In the genomic region with DNA sequence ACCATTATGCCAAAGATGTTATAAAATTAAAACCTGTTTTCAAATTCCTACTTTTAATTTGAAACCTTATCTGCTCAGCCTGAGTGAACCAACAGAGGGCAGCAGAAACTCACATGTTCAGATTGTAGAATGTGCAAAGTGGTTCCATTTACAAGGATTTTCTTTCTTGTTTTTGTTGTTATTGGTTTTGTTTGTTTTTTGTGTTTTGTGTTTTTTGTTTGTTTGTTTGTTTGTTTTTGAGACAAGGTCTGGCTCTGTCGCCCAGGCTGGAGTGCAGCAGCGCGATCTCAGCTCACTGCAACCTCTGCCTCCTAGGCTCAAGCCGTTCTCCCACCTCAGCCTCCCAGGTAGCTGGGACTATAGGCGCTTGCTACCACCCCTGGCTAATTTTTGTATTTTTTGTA, we compare ENCODE assay signal across 8 cellular contexts. TPM values are rescaled to one million over a fixed set of nuclear protein-coding genes. Genes with fewer than 3 reads are reported as not detected.
A peak's percentile ranks its signal among the peaks of the same experiment; 100 is the strongest.
DNase-seq lines count a peak whose midpoint lies in the region; ATAC-seq, FAIRE-seq and TF ChIP-seq lines count a peak whose summit lies in the region.

No MANE protein-coding gene starts in this region.

- TF ChIP-seq CTCF in A673 (conservative IDR thresholded peaks at IDR 0.05; ENCODE audit: low read depth, low read length) (peak; percentile 93), GM12864 (IDR thresholded peaks at IDR 0.05; ENCODE audit: low read depth, low read length, missing control alignments) (peak; percentile 65), ascending aorta (IDR thresholded peaks at IDR 0.05) (peak; percentile 56 to 78 (median 58))

- peaks cover 47% of the 10 kb centered on the region for H3K4me1 ChIP-seq in A673 (ENCODE audit: insufficient read depth, low read length, poor library complexity, severe bottlenecking)
- no peaks in the 10 kb centered on the region for H3K4me1 ChIP-seq in ascending aorta

- no peaks in the 10 kb centered on the region for H3K27me3 Mint-ChIP-seq in stimulated activated naive CD8-positive, alpha-beta T cell treated with anti-CD3 and anti-CD28 coated beads, Interleukin-15, amount 100 ng/mL, for 72 hours

- H3K4me3 ChIP-seq in A673 (ENCODE audit: low read depth, low read length, poor library complexity, severe bottlenecking) (no peak overlapping the region), GM12864 (ENCODE audit: low read depth, low read length) (no peak overlapping the region), ascending aorta (no peak overlapping the region)

- H3K27ac ChIP-seq in A673 (ENCODE audit: low read depth, low read length, poor library complexity, severe bottlenecking) = peak overlapping the region; percentile 60
- H3K27ac ChIP-seq in ascending aorta = no peak overlapping the region

- peaks cover 0 to 2% of the 10 kb centered on the region in 2 donors for H3K9me3 Mint-ChIP-seq in stimulated activated naive CD8-positive, alpha-beta T cell treated with anti-CD3 and anti-CD28 coated beads, Interleukin-15, amount 100 ng/mL, for 72 hours

- ATAC-seq in stimulated activated naive CD8-positive, alpha-beta T cell treated with anti-CD3 and anti-CD28 coated beads, Interleukin-15, amount 100 ng/mL, for 72 hours = no peak

- H3K36me3 ChIP-seq in A673 (ENCODE audit: insufficient read depth, low read length, poor library complexity, severe bottlenecking) = no peaks in the 10 kb centered on the region
- H3K36me3 ChIP-seq in ascending aorta = peaks cover 1 to 4% of the 10 kb centered on the region in 2 donors

- H3K27me3 ChIP-seq in A673 (replicated peaks; ENCODE audit: insufficient read depth, low read depth, low read length, poor library complexity) (no peaks in the 10 kb centered on the region), ascending aorta (no peaks in the 10 kb centered on the region)

- no peak overlapping the region for H3K27ac Mint-ChIP-seq in stimulated activated naive CD8-positive, alpha-beta T cell treated with anti-CD3 and anti-CD28 coated beads, Interleukin-15, amount 100 ng/mL, for 72 hours

- peak; percentile 68 for DNase-seq in A673 (ENCODE audit: low spot score)
- no peak for DNase-seq in GM12864 (ENCODE audit: low read depth)
- peak; percentile 12 to 52 for DNase-seq in NCI-H526 (lab: John Stamatoyannopoulos, UW)
- no peak for DNase-seq in ascending aorta (ENCODE audit: low spot score in 2 of 2)
- DNase-seq in stimulated activated naive CD8-positive, alpha-beta T cell treated with anti-CD3 and anti-CD28 coated beads, Interleukin-15, amount 100 ng/mL, for 72 hours = peak; percentile 10 to 26
- no peak for DNase-seq in GOT3 (lab: John Stamatoyannopoulos, UW)
- no peak for DNase-seq in activated CD4-positive, CD25-positive, alpha-beta regulatory T cell (lab: John Stamatoyannopoulos, UW)

- no peak overlapping the region for H3K4me3 Mint-ChIP-seq in stimulated activated naive CD8-positive, alpha-beta T cell treated with anti-CD3 and anti-CD28 coated beads, Interleukin-15, amount 100 ng/mL, for 72 hours

- H3K9me3 ChIP-seq in A673 (ENCODE audit: low read depth, low read length, poor library complexity, severe bottlenecking) (no peaks in the 10 kb centered on the region), ascending aorta (no peaks in the 10 kb centered on the region)

- no peaks in the 10 kb centered on the region for H3K4me1 Mint-ChIP-seq in stimulated activated naive CD8-positive, alpha-beta T cell treated with anti-CD3 and anti-CD28 coated beads, Interleukin-15, amount 100 ng/mL, for 72 hours

- POLR2A ChIA-PET in A673 (lab: Charles Lee; ENCODE audit: low non-redundant PET) = no interaction called here

- intact Hi-C loops in A673 (cut with micrococcal nuclease; ENCODE audit: unreplicated experiment) (loop anchor here (1.0 to 5.0 kb wide), 4 partner anchors 120 to 406 kb away; a partner anchor contains a TSS), ascending aorta (cut with DNase I) (loop anchor here (1.0 kb wide), 1 partner anchor 120 kb away; no protein-coding TSS in a partner anchor)

- FAIRE-seq in islet of Langerhans (lab: Jason Lieb, UNC) = peak; percentile 99

- CTCF ChIA-PET in A673 (lab: Charles Lee) = interaction anchor here (2.0 to 4.5 kb wide), 2 partner anchors 120 to 193 kb away, joined by 5 to 44 read pairs; a partner anchor contains a TSS

- no TSS peak for BruUV-seq in A673 (replicated peaks; lab: Mats Ljungman, UMichigan)

RNA-seq across cellular contexts. Expression of a gene that starts 22.8 kb away (rescaled TPM):
- total RNA-seq in A673 (2021) (0.24 and 0.39 TPM in 2 replicates), ascending aorta (not detected)

Comparison
In these comparisons a context has a peak if more than half of its experiments do, and no peak if none do; other contexts are left out.
1. DNase-seq: peak in A673 (single experiment), NCI-H526 (2 of 2) and stimulated activated naive CD8-positive, alpha-beta T cell treated with anti-CD3 and anti-CD28 coated beads, Interleukin-15, amount 100 ng/mL, for 72 hours (2 of 2); none in GM12864 (single experiment), ascending aorta (0 of 2), GOT3 (single experiment) and activated CD4-positive, CD25-positive, alpha-beta regulatory T cell (0 of 4).
2. Peak in every context shown above with its lines, with median percentiles within 50 percentile points of each other: CTCF ChIP-seq.